ENCODE assay signal across 1 cellular context in genomic region chr21:43702785-43703067, GRCh38.
TF ChIP-seq lines count a peak whose summit lies in the region.

No MANE protein-coding gene starts in this region.

TF ChIP-seq in IMR-90, 13 proteins besides CTCF, POLR2A, EP300 and RAD21 (continued from another document):
- TF ChIP-seq RFX5 (IDR thresholded peaks at IDR 0.05; ENCODE audit: low read depth, low read length), result no peak
- TF ChIP-seq CHD1 (IDR thresholded peaks at IDR 0.05; ENCODE audit: low read depth, low read length), result no peak
- TF ChIP-seq FOS (IDR thresholded peaks at IDR 0.05; ENCODE audit: low read depth, low read length), result no peak
- TF ChIP-seq, protein P1, sequence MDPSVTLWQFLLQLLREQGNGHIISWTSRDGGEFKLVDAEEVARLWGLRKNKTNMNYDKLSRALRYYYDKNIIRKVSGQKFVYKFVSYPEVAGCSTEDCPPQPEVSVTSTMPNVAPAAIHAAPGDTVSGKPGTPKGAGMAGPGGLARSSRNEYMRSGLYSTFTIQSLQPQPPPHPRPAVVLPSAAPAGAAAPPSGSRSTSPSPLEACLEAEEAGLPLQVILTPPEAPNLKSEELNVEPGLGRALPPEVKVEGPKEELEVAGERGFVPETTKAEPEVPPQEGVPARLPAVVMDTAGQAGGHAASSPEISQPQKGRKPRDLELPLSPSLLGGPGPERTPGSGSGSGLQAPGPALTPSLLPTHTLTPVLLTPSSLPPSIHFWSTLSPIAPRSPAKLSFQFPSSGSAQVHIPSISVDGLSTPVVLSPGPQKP (IDR thresholded peaks at IDR 0.05; ENCODE audit: borderline replicate concordance, low read depth, low read length), result no peak
- no peak for TF ChIP-seq MAZ (IDR thresholded peaks at IDR 0.05; ENCODE audit: borderline replicate concordance, low read depth, low read length)
- no peak for TF ChIP-seq SMC3 (IDR thresholded peaks at IDR 0.05; ENCODE audit: low read depth, low read length)
- no peak for TF ChIP-seq USF2 (IDR thresholded peaks at IDR 0.05; ENCODE audit: low read depth, low read length)
- TF ChIP-seq BHLHE40 (IDR thresholded peaks at IDR 0.05; ENCODE audit: low read depth, low read length), result no peak
- TF ChIP-seq NFE2L2 (IDR thresholded peaks at IDR 0.05; ENCODE audit: low read depth, low read length), result no peak
- no peak for TF ChIP-seq MAFK (IDR thresholded peaks at IDR 0.05; ENCODE audit: low read depth, low read length)
- TF ChIP-seq MXI1 (IDR thresholded peaks at IDR 0.05; ENCODE audit: borderline replicate concordance, low read depth, low read length), result no peak
